In genomic region chr2:75344146-75344545, GRCh38 we compare ENCODE assay signal across 23 cellular contexts.
"Had no signal": no experiment of that assay in that cellular context is flagged by ENCODE, and none has a peak within 500 bp of the region (broad histone marks: within the 10 kb centered on the region; RNA-seq: fewer than 3 reads in every experiment).

No MANE protein-coding gene starts in this region.

- H3K4me2 ChIP-seq: KMS-11 had no signal

- H3K9me3 ChIP-seq: Peyer's patch, SJCRH30 had no signal

- DNase-seq: Kasumi-1, MM.1S, NCI-H1092 treated with DMSO at 0.1 percent for 48 hours, NCI-H1436, NCI-H187, NCI-H2029, NCI-H2081 treated with DMSO at 0.1 percent for 48 hours, NCI-H2171, NCI-H226, NCI-H446, NCI-H510A, NCI-H524 treated with DMSO at 0.1 percent for 48 hours, NCI-H69, NCI-H774, PC-3, Peyer's patch, SHP77 treated with DMSO at 0.1 percent for 48 hours, SJCRH30 had no signal

- H3K27me3 ChIP-seq: Peyer's patch, SJCRH30 had no signal

- H3K36me3 Mint-ChIP-seq: IgD-negative memory B cell had no signal

- H3K4me3 Mint-ChIP-seq: IgD-negative memory B cell had no signal

- H3K4me3 ChIP-seq: K562, Peyer's patch, SJCRH30 had no signal

- H3K9ac ChIP-seq: KMS-11 had no signal

- H3K27ac Mint-ChIP-seq: IgD-negative memory B cell had no signal

- ATAC-seq: K562, PC-3, Right ventricle myocardium inferior, SK-N-SH treated with all-trans-retinoic acid at 6 μM for 48 hours had no signal

- H3K4me1 ChIP-seq: Peyer's patch, SJCRH30 had no signal

- H3K36me3 ChIP-seq: Peyer's patch, SJCRH30 had no signal

- H3K27me3 Mint-ChIP-seq: IgD-negative memory B cell had no signal

- H3K27ac ChIP-seq: KMS-11, Peyer's patch, SJCRH30 had no signal
